In the genomic region with DNA sequence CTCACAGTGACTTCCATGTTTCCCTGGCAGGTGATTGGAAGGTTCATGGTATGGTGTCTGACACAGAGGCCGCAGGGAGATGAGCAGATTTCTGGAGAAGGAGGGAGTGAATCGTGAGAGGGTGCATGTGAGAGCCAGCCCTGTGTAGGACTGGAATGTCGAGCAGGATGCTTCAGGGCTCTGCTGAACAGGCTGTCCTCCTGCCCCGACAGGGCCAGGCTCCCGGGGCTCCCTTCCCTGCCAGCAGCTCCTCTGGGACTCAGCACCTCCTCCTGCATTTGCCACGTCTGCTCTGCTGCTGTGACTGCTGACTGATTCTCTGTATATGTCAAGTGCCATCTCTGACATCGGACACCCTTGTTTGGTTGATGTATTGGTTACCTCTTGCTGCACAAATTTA, we compare ENCODE assay signal across 24 cellular contexts. TPM values are rescaled to one million over a fixed set of nuclear protein-coding genes. Genes with fewer than 3 reads are reported as not detected.
DNase-seq lines count a peak whose midpoint lies in the region; ATAC-seq and TF ChIP-seq lines count a peak whose summit lies in the region.
"Had no signal": no experiment of that assay in that cellular context is flagged by ENCODE, and none has a peak within 500 bp of the region (broad histone marks: within the 10 kb centered on the region; RNA-seq: fewer than 3 reads in every experiment).

No MANE protein-coding gene starts in this region.

- peak overlapping the region; percentile 87 for H3K4me2 ChIP-seq in OCI-LY3 (ENCODE audit: low read length)

- H4K20me1 ChIP-seq in OCI-LY3 (ENCODE audit: insufficient read depth, low read length), result no peaks in the 10 kb centered on the region

- CTCF ChIA-PET in activated CD8-positive, alpha-beta memory T cell treated with anti-CD3 and anti-CD28 coated beads, Interleukin-2, amount 10 ng/mL, durations not matched to agents 7 days and 5 days (lab: Charles Lee), result no interaction called here

- H3K4me1 ChIP-seq in OCI-LY3 (ENCODE audit: low read length), result peaks cover 20% of the 10 kb centered on the region
- H3K4me1 ChIP-seq: BE2C, SJCRH30 had no signal

- H3K9ac ChIP-seq in OCI-LY3 (ENCODE audit: low read length), result no peak overlapping the region

- intact Hi-C loops in cardiac septum (cut with DNase I), result no loop called here
- intact Hi-C loops in Right ventricle myocardium superior (cut with DNase I), result no loop called here

- no peaks in the 10 kb centered on the region for H3K79me2 ChIP-seq in OCI-LY3 (ENCODE audit: low read length)

- no peaks in the 10 kb centered on the region for H3K36me3 ChIP-seq in OCI-LY3 (replicated peaks; ENCODE audit: low read depth, low read length)
- H3K36me3 ChIP-seq: BE2C, SJCRH30 had no signal

- ATAC-seq in Right ventricle myocardium superior (ENCODE audit: poor library complexity) (no peak), GM21576 (IDR thresholded peaks at IDR 0.05; ENCODE audit: unreplicated experiment) (no peak), GM21529 (IDR thresholded peaks at IDR 0.05; ENCODE audit: unreplicated experiment) (no peak)
- ATAC-seq in activated CD8-positive, alpha-beta memory T cell treated with anti-CD3 and anti-CD28 coated beads, Interleukin-2, amount 10 ng/mL, durations not matched to agents 7 days and 5 days, result no peak
- ATAC-seq: PC-3 had no signal

- peak overlapping the region; percentile 46; the same call in 1 of the 2 replicates for H2AFZ ChIP-seq in OCI-LY3 (ENCODE audit: low read depth, low read length)

- H3K36me3 Mint-ChIP-seq in activated CD8-positive, alpha-beta memory T cell treated with anti-CD3 and anti-CD28 coated beads, Interleukin-2, amount 10 ng/mL, durations not matched to agents 7 days and 5 days, result peaks cover 3% of the 10 kb centered on the region

- peaks cover 12% of the 10 kb centered on the region for H3K4me1 Mint-ChIP-seq in activated CD8-positive, alpha-beta memory T cell treated with anti-CD3 and anti-CD28 coated beads, Interleukin-2, amount 10 ng/mL, durations not matched to agents 7 days and 5 days

- peak overlapping the region; percentile 65 for H3K4me3 ChIP-seq in OCI-LY3 (ENCODE audit: low read length)
- H3K4me3 ChIP-seq: K562, SJCRH30 had no signal

- no peaks in the 10 kb centered on the region for H3K27me3 Mint-ChIP-seq in activated CD8-positive, alpha-beta memory T cell treated with anti-CD3 and anti-CD28 coated beads, Interleukin-2, amount 10 ng/mL, durations not matched to agents 7 days and 5 days
- H3K27me3 Mint-ChIP-seq: CD4-positive, CD25-positive, alpha-beta regulatory T cell had no signal

- H3K9me3 ChIP-seq in OCI-LY3 (ENCODE audit: insufficient read depth, low read length), result no peaks in the 10 kb centered on the region
- H3K9me3 ChIP-seq: BE2C, SJCRH30 had no signal

- H3K27ac Mint-ChIP-seq in activated CD8-positive, alpha-beta memory T cell treated with anti-CD3 and anti-CD28 coated beads, Interleukin-2, amount 10 ng/mL, durations not matched to agents 7 days and 5 days, result no peak overlapping the region
- H3K27ac Mint-ChIP-seq: CD4-positive, CD25-positive, alpha-beta regulatory T cell; HFFc6 had no signal

- no peaks in the 10 kb centered on the region for H3K9me3 Mint-ChIP-seq in activated CD8-positive, alpha-beta memory T cell treated with anti-CD3 and anti-CD28 coated beads, Interleukin-2, amount 10 ng/mL, durations not matched to agents 7 days and 5 days (ENCODE audit: low read depth)
- H3K9me3 Mint-ChIP-seq: CD4-positive, CD25-positive, alpha-beta regulatory T cell; HFFc6 had no signal

- no peak for TF ChIP-seq CTCF in OCI-LY3 (IDR thresholded peaks at IDR 0.05; ENCODE audit: low read depth, low read length)

- DNase-seq in cardiac septum (ENCODE audit: low spot score) (peak; percentile 39), Right ventricle myocardium superior (no peak), mesenteric fat pad (ENCODE audit: low spot score) (peak; percentile 65), NCI-H748 treated with DMSO at 0.1 percent for 48 hours (lab: John Stamatoyannopoulos, UW) (no peak)
- DNase-seq in activated CD8-positive, alpha-beta memory T cell treated with anti-CD3 and anti-CD28 coated beads, Interleukin-2, amount 10 ng/mL, durations not matched to agents 7 days and 5 days, result no peak
- DNase-seq: BE2C; CD4-positive, CD25-positive, alpha-beta regulatory T cell; COR-L47; DMS 273 treated with DMSO at 0.1 percent for 48 hours; DND-41; GDM1; HFFc6; NCI-H1105; NCI-H1694; NCI-H2081 treated with DMSO at 0.1 percent for 48 hours; NCI-H446; NCI-H526 treated with DMSO at 0.1 percent for 48 hours; PC-3; RPMI8226; SJCRH30 had no signal

- H3K4me3 Mint-ChIP-seq in activated CD8-positive, alpha-beta memory T cell treated with anti-CD3 and anti-CD28 coated beads, Interleukin-2, amount 10 ng/mL, durations not matched to agents 7 days and 5 days, result no peak overlapping the region
- H3K4me3 Mint-ChIP-seq: CD4-positive, CD25-positive, alpha-beta regulatory T cell; HFFc6 had no signal

- no peak overlapping the region for H3K27ac ChIP-seq in OCI-LY3 (ENCODE audit: low read length)
- H3K27ac ChIP-seq: SJCRH30 had no signal

- H3K27me3 ChIP-seq in OCI-LY3 (ENCODE audit: low read depth, low read length), result peaks cover 14% of the 10 kb centered on the region
- H3K27me3 ChIP-seq: BE2C, SJCRH30 had no signal

RNA-seq across cellular contexts. Expression of gene INHBB, which starts 38.5 kb away (rescaled TPM):
- total RNA-seq in cardiac septum, result 2.8 TPM
- 8.2 TPM for total RNA-seq in Right ventricle myocardium superior
- 54.8 TPM for total RNA-seq in mesenteric fat pad
- total RNA-seq in activated CD8-positive, alpha-beta memory T cell treated with anti-CD3 and anti-CD28 coated beads, Interleukin-2, amount 10 ng/mL, durations not matched to agents 7 days and 5 days, result not detected
- total RNA-seq: CD4-positive, CD25-positive, alpha-beta regulatory T cell; K562; SJCRH30 had no signal

RNA-seq across cellular contexts. Expression of gene RALB, which starts 54.8 kb away (rescaled TPM):
- 49.9 TPM for total RNA-seq in cardiac septum
- 48.8 TPM for total RNA-seq in Right ventricle myocardium superior
- total RNA-seq in mesenteric fat pad, result 50.8 TPM
- 10 to 100 TPM; 36.7 to 41.8 TPM for total RNA-seq in activated CD8-positive, alpha-beta memory T cell treated with anti-CD3 and anti-CD28 coated beads, Interleukin-2, amount 10 ng/mL, durations not matched to agents 7 days and 5 days

Comparison
In these comparisons a context has a peak if more than half of its experiments do, and no peak if none do; other contexts are left out.
1. DNase-seq: peak in cardiac septum (single experiment) and mesenteric fat pad (single experiment); none in Right ventricle myocardium superior (single experiment), activated CD8-positive, alpha-beta memory T cell treated with anti-CD3 and anti-CD28 coated beads, Interleukin-2, amount 10 ng/mL, durations not matched to agents 7 days and 5 days (single experiment) and NCI-H748 treated with DMSO at 0.1 percent for 48 hours (single experiment).